In the genomic region with DNA sequence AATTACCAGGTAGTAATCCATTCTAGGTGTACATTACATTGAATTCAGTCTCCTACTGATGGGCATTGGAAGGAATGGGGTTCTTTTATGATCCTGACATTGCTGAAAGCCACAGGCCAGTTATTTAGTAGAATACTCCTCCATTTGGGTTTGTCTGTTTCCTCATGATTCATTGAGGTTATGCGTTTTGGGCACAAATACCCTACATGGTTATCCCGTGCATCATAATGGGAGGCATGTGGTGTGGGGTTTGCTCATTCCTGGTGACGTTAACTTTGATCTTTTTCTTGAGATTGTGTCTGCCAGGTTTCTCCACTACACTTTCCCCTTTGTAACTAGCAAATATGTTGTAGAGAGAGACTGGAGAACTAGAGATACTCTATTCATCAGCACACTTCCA, we compare ENCODE assay signal across 10 cellular contexts. TPM values are rescaled to one million over a fixed set of nuclear protein-coding genes. Genes with fewer than 3 reads are reported as not detected.
DNase-seq lines count a peak whose midpoint lies in the region; ATAC-seq and TF ChIP-seq lines count a peak whose summit lies in the region.
"Had no signal": no experiment of that assay in that cellular context is flagged by ENCODE, and none has a peak within 500 bp of the region (broad histone marks: within the 10 kb centered on the region; RNA-seq: fewer than 3 reads in every experiment).

No MANE protein-coding gene starts in this region.

- H3K9me3 ChIP-seq in MG63: peaks cover 7% of the 10 kb centered on the region; the same call in 1 of the 2 replicates

- no peaks in the 10 kb centered on the region for H3K9me3 Mint-ChIP-seq in endothelial cell (ENCODE audit: unreplicated experiment)
- H3K9me3 Mint-ChIP-seq: activated naive CD4-positive, alpha-beta T cell treated with anti-CD3 and anti-CD28 coated beads, Interleukin-2, amount 50 U/mL, for 24 hours had no signal

- no peak for TF ChIP-seq CTCF in endothelial cell (IDR thresholded peaks at IDR 0.05; ENCODE audit: unreplicated experiment)

- no peaks in the 10 kb centered on the region for H3K27me3 ChIP-seq in MG63

- DNase-seq in EL (peak; percentile 97), MG63 (peak; percentile 78), amniotic stem cell (lab: John Stamatoyannopoulos, UW) (peak; percentile 65), non-pigmented ciliary epithelial cell (ENCODE audit: low read depth) (peak; percentile 91), NCI-H510A (lab: John Stamatoyannopoulos, UW) (no peak), endothelial cell (ENCODE audit: low spot score) (no peak), NOMO-1 (lab: John Stamatoyannopoulos, UW; ENCODE audit: unreplicated experiment in 2 of 2) (no peak)

- H3K27ac Mint-ChIP-seq in endothelial cell (ENCODE audit: unreplicated experiment): no peak overlapping the region
- H3K27ac Mint-ChIP-seq: activated naive CD4-positive, alpha-beta T cell treated with anti-CD3 and anti-CD28 coated beads, Interleukin-2, amount 50 U/mL, for 24 hours had no signal

- H3K36me3 ChIP-seq in MG63: peaks cover 19% of the 10 kb centered on the region

- no peak for ATAC-seq in GM18498 (IDR thresholded peaks at IDR 0.05; ENCODE audit: unreplicated experiment)

- no peak overlapping the region for H3K4me3 ChIP-seq in MG63

- no peaks in the 10 kb centered on the region for H3K36me3 Mint-ChIP-seq in endothelial cell (ENCODE audit: low read depth, unreplicated experiment)
- H3K36me3 Mint-ChIP-seq: activated naive CD4-positive, alpha-beta T cell treated with anti-CD3 and anti-CD28 coated beads, Interleukin-2, amount 50 U/mL, for 24 hours had no signal

- no peaks in the 10 kb centered on the region for H3K27me3 Mint-ChIP-seq in endothelial cell (ENCODE audit: unreplicated experiment)

- H3K4me3 Mint-ChIP-seq in endothelial cell (ENCODE audit: unreplicated experiment): no peak overlapping the region
- H3K4me3 Mint-ChIP-seq: activated naive CD4-positive, alpha-beta T cell treated with anti-CD3 and anti-CD28 coated beads, Interleukin-2, amount 50 U/mL, for 24 hours had no signal

- H3K4me1 Mint-ChIP-seq in endothelial cell (ENCODE audit: unreplicated experiment): no peaks in the 10 kb centered on the region

RNA-seq across cellular contexts. Expression of gene FOLR3, which starts 5.5 kb away (rescaled TPM):
- 1.1 and 4.5 TPM in 2 replicates for total RNA-seq in MG63 (2014; rRNA removed; shearing (Covaris generic); ENCODE audit: low replicate concordance)
- not detected for total RNA-seq in endothelial cell (ENCODE audit: unreplicated experiment)

RNA-seq across cellular contexts. Expression of gene ANAPC15, which starts 28.6 kb away (rescaled TPM):
- total RNA-seq in MG63 (2014; rRNA removed; shearing (Covaris generic); ENCODE audit: low replicate concordance): 54.0 and 124 TPM in 2 replicates
- 36.5 TPM for total RNA-seq in endothelial cell (ENCODE audit: unreplicated experiment)

RNA-seq across cellular contexts. Expression of gene TOMT, which starts 35.3 kb away (rescaled TPM):
- total RNA-seq in MG63 (2014; rRNA removed; shearing (Covaris generic); ENCODE audit: low replicate concordance): not detected in 2 replicates
- total RNA-seq in endothelial cell (ENCODE audit: unreplicated experiment): not detected
- total RNA-seq: mucosa of gallbladder had no signal

RNA-seq across cellular contexts. Expression of gene LAMTOR1, which starts 38.0 kb away (rescaled TPM):
- total RNA-seq in MG63 (2014; rRNA removed; shearing (Covaris generic); ENCODE audit: low replicate concordance): 89.9 and 130 TPM in 2 replicates
- 105 TPM for total RNA-seq in endothelial cell (ENCODE audit: unreplicated experiment)

RNA-seq across cellular contexts. Expression of gene FOLR1, which starts 50.9 kb away (rescaled TPM):
- total RNA-seq in MG63 (2014; rRNA removed; shearing (Covaris generic); ENCODE audit: low replicate concordance): 0.23 and 3.0 TPM in 2 replicates
- not detected for total RNA-seq in endothelial cell (ENCODE audit: unreplicated experiment)

Comparison
In these comparisons a context has a peak if more than half of its experiments do, and no peak if none do; other contexts are left out.
1. DNase-seq: peak in EL (single experiment), MG63 (single experiment), amniotic stem cell (single experiment) and non-pigmented ciliary epithelial cell (single experiment); none in NCI-H510A (single experiment), endothelial cell (single experiment) and NOMO-1 (0 of 2).